8 cellular contexts compared by ENCODE assay signal in genomic region chr10:103966671-103967432, GRCh38. TPM values are rescaled to one million over a fixed set of nuclear protein-coding genes. Genes with fewer than 3 reads are reported as not detected.
A peak's percentile ranks its signal among the peaks of the same experiment; 100 is the strongest.
DNase-seq lines count a peak whose midpoint lies in the region; ATAC-seq and TF ChIP-seq lines count a peak whose summit lies in the region.

SLK (plus strand) TSS chr10:103967140; CDS start chr10:103967746, 606 bp downstream.

- peak; percentile 59 to 83 (median 74) for DNase-seq in CD4-positive, alpha-beta T cell
- DNase-seq in NOMO-1 treated with dmso at 0.1 percent for 144 hours (lab: John Stamatoyannopoulos, UW; ENCODE audit: unreplicated experiment) (peak; percentile 53), endodermal cell (peak; percentile 79)
- DNase-seq in activated CD8-positive, alpha-beta memory T cell treated with anti-CD3 and anti-CD28 coated beads, Interleukin-2, amount 50 U/mL, for 1 hour (ENCODE audit: extremely low read depth): peak; percentile 63
- DNase-seq in stimulated activated CD8-positive, alpha-beta memory T cell treated with anti-CD3 and anti-CD28 coated beads, Interleukin-15, amount 100 ng/mL, for 24 hours (ENCODE audit: low read depth): peak; percentile 81

- TF ChIP-seq CTCF in CD4-positive, alpha-beta T cell (IDR thresholded peaks at IDR 0.05): no peak
- no peak for TF ChIP-seq CTCF in endodermal cell (conservative IDR thresholded peaks at IDR 0.05)

- no peaks in the 10 kb centered on the region for H3K4me1 ChIP-seq in endodermal cell (ENCODE audit: control insufficient read depth, insufficient read depth, low read length)
- H3K4me1 ChIP-seq in mesodermal cell (ENCODE audit: control insufficient read depth, insufficient read depth, low read length, poor library complexity, severe bottlenecking): no peaks in the 10 kb centered on the region

- POLR2A ChIA-PET in CD4-positive, alpha-beta T cell (lab: Charles Lee): interaction anchor here (1.2 to 3.4 kb wide), 5 partner anchors 17 to 382 kb away, joined by 5 to 45 read pairs (median 10); partner anchors contain the start of gene SFR1

- H3K9ac ChIP-seq in endodermal cell (ENCODE audit: extremely low read depth, low read length, poor library complexity, severe bottlenecking): peak within 1 kb of the TSS; percentile 70

- peak within 1 kb of the TSS; percentile 95 for H3K4me3 Mint-ChIP-seq in CD4-positive, alpha-beta T cell
- H3K4me3 Mint-ChIP-seq in endodermal cell: peak within 1 kb of the TSS; percentile 86

- 3 to 21% methylated on average over 5 to 90 of the region's 90 CpGs for WGBS in endodermal cell (ENCODE audit: insufficient coverage in 1 of 2, insufficient read length in 1 of 2), 2 experiments
- WGBS in mesodermal cell (ENCODE audit: insufficient coverage in 2 of 2), 2 experiments: 3 to 4% methylated on average over 71 to 77 of the region's 90 CpGs

- peak within 1 kb of the TSS; percentile 100 for H3K4me3 ChIP-seq in endodermal cell (ENCODE audit: low read length)
- H3K4me3 ChIP-seq in mesodermal cell (ENCODE audit: extremely low read depth, insufficient read depth, low read length, poor library complexity, severe bottlenecking): peak within 1 kb of the TSS; percentile 85

- no peaks in the 10 kb centered on the region for H3K9me3 ChIP-seq in CD4-positive, alpha-beta T cell (ENCODE audit: control insufficient read depth, low read length)
- no peaks in the 10 kb centered on the region for H3K9me3 ChIP-seq in endodermal cell (ENCODE audit: control insufficient read depth, low read length)
- no peaks in the 10 kb centered on the region for H3K9me3 ChIP-seq in mesodermal cell (ENCODE audit: control insufficient read depth, low read length)

- no peaks in the 10 kb centered on the region for H3K27me3 ChIP-seq in CD4-positive, alpha-beta T cell (ENCODE audit: control insufficient read depth, insufficient read depth, low read length)
- no peaks in the 10 kb centered on the region for H3K27me3 ChIP-seq in endodermal cell (ENCODE audit: control insufficient read depth, insufficient read depth, low read length, poor library complexity, severe bottlenecking)

- H3K27ac ChIP-seq in CD4-positive, alpha-beta T cell (ENCODE audit: low read depth, low read length): peak within 1 kb of the TSS; percentile 83
- no peak within 1 kb of the TSS for H3K27ac ChIP-seq in endodermal cell (ENCODE audit: low read depth, low read length)
- H3K27ac ChIP-seq in mesodermal cell (ENCODE audit: low read depth, low read length, severe bottlenecking): peak within 1 kb of the TSS; percentile 26

- H3K36me3 ChIP-seq in endodermal cell (ENCODE audit: control insufficient read depth, insufficient read depth, low read length): no peaks in the 10 kb centered on the region
- H3K36me3 ChIP-seq in mesodermal cell (ENCODE audit: control insufficient read depth, insufficient read depth, low read length): no peaks in the 10 kb centered on the region

- CTCF ChIA-PET in CD4-positive, alpha-beta T cell (lab: Charles Lee): no interaction called here

- H3K36me3 Mint-ChIP-seq in CD4-positive, alpha-beta T cell (ENCODE audit: low read depth): peaks cover 7% of the 10 kb centered on the region
- H3K36me3 Mint-ChIP-seq in endodermal cell (ENCODE audit: low read depth): no peaks in the 10 kb centered on the region

- peak; percentile 82 for ATAC-seq in CD4-positive, alpha-beta T cell (ENCODE audit: poor library complexity)
- ATAC-seq in GM19395 (IDR thresholded peaks at IDR 0.05; ENCODE audit: unreplicated experiment) (peak; percentile 77), HG03521 (IDR thresholded peaks at IDR 0.05; ENCODE audit: unreplicated experiment) (peak; percentile 82)

- H3K4me1 Mint-ChIP-seq in CD4-positive, alpha-beta T cell (ENCODE audit: low read depth): peaks cover 43% of the 10 kb centered on the region
- H3K4me1 Mint-ChIP-seq in endodermal cell: peaks cover 13% of the 10 kb centered on the region

- H3K27ac Mint-ChIP-seq in CD4-positive, alpha-beta T cell: peak within 1 kb of the TSS; percentile 91
- peak within 1 kb of the TSS; percentile 89 for H3K27ac Mint-ChIP-seq in endodermal cell

- no peaks in the 10 kb centered on the region for H3K9me3 Mint-ChIP-seq in CD4-positive, alpha-beta T cell
- H3K9me3 Mint-ChIP-seq in endodermal cell: no peaks in the 10 kb centered on the region

- no peaks in the 10 kb centered on the region for H3K27me3 Mint-ChIP-seq in CD4-positive, alpha-beta T cell
- peaks cover 2% of the 10 kb centered on the region for H3K27me3 Mint-ChIP-seq in endodermal cell (ENCODE audit: insufficient read depth)

- intact Hi-C loops in CD4-positive, alpha-beta T cell (cut with DNase I, micrococcal nuclease): loop anchor here (1.0 to 10.0 kb wide), 6 partner anchors 48 to 382 kb away; partner anchors contain the start of gene STN1 (in 2 of the 2)

RNA-seq across cellular contexts. Expression of gene SLK, which starts in this region (rescaled TPM):
- 10 to 100 TPM; 20.5 to 20.8 TPM for total RNA-seq in CD4-positive, alpha-beta T cell
- 10 to 100 TPM; 23.4 to 32.9 TPM for total RNA-seq in endodermal cell
- polyA plus RNA-seq in endodermal cell (2013, experiment 1 of 2): 20.1 TPM
- 25.9 TPM for polyA plus RNA-seq in endodermal cell (2013, experiment 2 of 2)
- polyA plus RNA-seq in mesodermal cell (2013, experiment 1 of 2): 23.1 TPM
- 27.5 TPM for polyA plus RNA-seq in mesodermal cell (2013, experiment 2 of 2)
